ENCODE assay signal across 8 cellular contexts in genomic region chr11:441418-442274, GRCh38.
DNase-seq lines count a peak whose midpoint lies in the region.

Gene ANO9 (minus strand): TSS chr11:442011. CDS start chr11:441926, 85 bp downstream.

- DNase-seq in NCI-H82 (lab: John Stamatoyannopoulos, UW) (peak; percentile 27), NCI-H82 treated with DMSO at 0.1 percent for 48 hours (lab: John Stamatoyannopoulos, UW; ENCODE audit: unreplicated experiment) (no peak), NCI-H187 (lab: John Stamatoyannopoulos, UW) (peak; percentile 29 to 84), glomerular visceral epithelial cell (ENCODE audit: extremely low spot score) (peak; percentile 45), epidermal melanocyte (ENCODE audit: insufficient read length, low spot score) (no peak), foreskin melanocyte (no peak)
- DNase-seq in activated CD4-positive, alpha-beta T cell treated with anti-CD3 and anti-CD28 coated beads, Interleukin-2, amount 50 U/mL, for 1 hour, result peak; percentile 53
- peak; percentile 69 for DNase-seq in stimulated activated CD4-positive, alpha-beta T cell treated with anti-CD3 and anti-CD28 coated beads, Interleukin-4, amount 100 ng/mL, for 1 hour

Comparison
In these comparisons a context has a peak if more than half of its experiments do, and no peak if none do; other contexts are left out.
1. DNase-seq: peak in NCI-H82 (single experiment), NCI-H187 (2 of 2), activated CD4-positive, alpha-beta T cell treated with anti-CD3 and anti-CD28 coated beads, Interleukin-2, amount 50 U/mL, for 1 hour (single experiment), glomerular visceral epithelial cell (single experiment) and stimulated activated CD4-positive, alpha-beta T cell treated with anti-CD3 and anti-CD28 coated beads, Interleukin-4, amount 100 ng/mL, for 1 hour (single experiment); none in NCI-H82 treated with DMSO at 0.1 percent for 48 hours (single experiment), epidermal melanocyte (single experiment) and foreskin melanocyte (single experiment).